ENCODE assay signal across 15 cellular contexts in the genomic region with DNA sequence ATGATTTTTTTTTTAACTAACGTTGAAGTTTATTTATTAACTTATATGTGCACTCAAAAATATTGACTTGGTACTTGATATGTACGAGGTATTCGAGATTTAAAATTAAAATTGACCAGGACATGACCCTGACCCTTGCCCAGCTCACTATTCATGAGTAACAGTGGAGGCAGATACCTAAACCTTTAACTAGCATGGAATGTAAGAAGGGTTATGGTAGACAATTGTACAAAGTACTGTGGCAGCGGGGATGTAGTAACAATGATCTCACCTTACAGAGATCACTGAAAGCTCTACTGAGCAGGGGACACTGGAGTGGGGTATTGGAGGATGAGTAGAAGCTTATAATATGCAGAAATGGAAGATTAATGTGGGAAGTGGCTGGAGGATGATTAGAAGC.
DNase-seq lines count a peak whose midpoint lies in the region; ATAC-seq and TF ChIP-seq lines count a peak whose summit lies in the region.
"Had no signal": no experiment of that assay in that cellular context is flagged by ENCODE, and none has a peak within 500 bp of the region (broad histone marks: within the 10 kb centered on the region; RNA-seq: fewer than 3 reads in every experiment).

No MANE protein-coding gene starts in this region.

- H3K36me3 Mint-ChIP-seq in activated CD4-positive, alpha-beta T cell treated with anti-CD3 and anti-CD28 coated beads, Interleukin-2, amount 10 ng/mL, durations not matched to agents 24 days and 14 days (ENCODE audit: low read depth), result no peaks in the 10 kb centered on the region
- H3K36me3 Mint-ChIP-seq in CD8-positive, alpha-beta T cell, result no peaks in the 10 kb centered on the region

- TF ChIP-seq POLR2A in body of pancreas (IDR thresholded peaks at IDR 0.05), result no peak

- H3K9me3 ChIP-seq in body of pancreas (no peaks in the 10 kb centered on the region), left lung (no peaks in the 10 kb centered on the region)
- H3K9me3 ChIP-seq in CD8-positive, alpha-beta T cell (ENCODE audit: low read length), result no peaks in the 10 kb centered on the region
- H3K9me3 ChIP-seq: SJCRH30 had no signal

- CTCF ChIA-PET in CD8-positive, alpha-beta T cell (lab: Charles Lee), result interaction anchor here (1.2 kb wide), 1 partner anchor 15 kb away, joined by 3 read pairs; no protein-coding TSS in a partner anchor

- H3K4me1 ChIP-seq in body of pancreas, result peaks cover 19% of the 10 kb centered on the region
- H3K4me1 ChIP-seq in left lung, result no peaks in the 10 kb centered on the region
- H3K4me1 ChIP-seq in CD8-positive, alpha-beta T cell (ENCODE audit: insufficient read depth, low read length), result no peaks in the 10 kb centered on the region
- H3K4me1 ChIP-seq: Caco-2, SJCRH30 had no signal

- peaks cover 34% of the 10 kb centered on the region for H3K27me3 Mint-ChIP-seq in activated CD4-positive, alpha-beta T cell treated with anti-CD3 and anti-CD28 coated beads, Interleukin-2, amount 10 ng/mL, durations not matched to agents 24 days and 14 days
- peaks cover 35% of the 10 kb centered on the region for H3K27me3 Mint-ChIP-seq in CD8-positive, alpha-beta T cell (ENCODE audit: low read depth)

- no peaks in the 10 kb centered on the region for H3K36me3 ChIP-seq in body of pancreas (replicated peaks in 1 of 2; ENCODE audit: insufficient read depth in 1 of 2, low read depth in 2 of 2)
- H3K36me3 ChIP-seq in left lung, result no peaks in the 10 kb centered on the region
- H3K36me3 ChIP-seq in CD8-positive, alpha-beta T cell (ENCODE audit: insufficient read depth, low read length), result no peaks in the 10 kb centered on the region
- H3K36me3 ChIP-seq: SJCRH30 had no signal

- 26 to 27% methylated on average over 4 of the region's 4 CpGs for WGBS in body of pancreas, 2 donors

- DNase-seq in DMS53 treated with DMSO at 0.1 percent for 48 hours (lab: John Stamatoyannopoulos, UW; ENCODE audit: unreplicated experiment) (peak; percentile 33), body of pancreas (no peak), left lung (no peak), SHP77 treated with DMSO at 0.1 percent for 48 hours (lab: John Stamatoyannopoulos, UW) (no peak)
- DNase-seq in activated CD4-positive, alpha-beta T cell treated with anti-CD3 and anti-CD28 coated beads, Interleukin-2, amount 10 ng/mL, durations not matched to agents 24 days and 14 days, result no peak
- no peak for DNase-seq in CD8-positive, alpha-beta T cell
- DNase-seq: Caco-2, NCI-H1092, NCI-H146, NCI-H2081, NCI-H69, RPMI8226, SJCRH30 had no signal

- no peaks in the 10 kb centered on the region for H3K4me1 Mint-ChIP-seq in activated CD4-positive, alpha-beta T cell treated with anti-CD3 and anti-CD28 coated beads, Interleukin-2, amount 10 ng/mL, durations not matched to agents 24 days and 14 days
- no peaks in the 10 kb centered on the region for H3K4me1 Mint-ChIP-seq in CD8-positive, alpha-beta T cell (ENCODE audit: low read depth)

- ATAC-seq in body of pancreas (peak; percentile 67), left lung (peak; percentile 33), GM19455 (IDR thresholded peaks at IDR 0.05; ENCODE audit: unreplicated experiment) (no peak)
- no peak for ATAC-seq in CD8-positive, alpha-beta T cell

- peak overlapping the region; percentile 92 for H3K27ac ChIP-seq in 22Rv1
- peak overlapping the region in 2 of 4 donors; percentile 59 to 61 for H3K27ac ChIP-seq in body of pancreas
- no peak overlapping the region for H3K27ac ChIP-seq in left lung
- H3K27ac ChIP-seq in CD8-positive, alpha-beta T cell (ENCODE audit: low read depth, low read length), result no peak overlapping the region
- H3K27ac ChIP-seq: SJCRH30 had no signal

- no peaks in the 10 kb centered on the region for H3K27me3 ChIP-seq in body of pancreas
- H3K27me3 ChIP-seq in left lung, result no peaks in the 10 kb centered on the region
- peaks cover 5% of the 10 kb centered on the region for H3K27me3 ChIP-seq in CD8-positive, alpha-beta T cell (ENCODE audit: insufficient read depth, low read length)
- H3K27me3 ChIP-seq: SJCRH30 had no signal

- H3K4me3 ChIP-seq in body of pancreas, result no peak overlapping the region
- H3K4me3 ChIP-seq in left lung, result no peak overlapping the region
- no peak overlapping the region for H3K4me3 ChIP-seq in CD8-positive, alpha-beta T cell (ENCODE audit: low read depth, low read length)
- H3K4me3 ChIP-seq: SJCRH30 had no signal

- intact Hi-C loops in body of pancreas (cut with DNase I), result no loop called here
- intact Hi-C loops in left lung (cut with DNase I), result no loop called here
- intact Hi-C loops in activated CD4-positive, alpha-beta T cell treated with anti-CD3 and anti-CD28 coated beads, Interleukin-2, amount 10 ng/mL, durations not matched to agents 24 days and 14 days (cut with micrococcal nuclease), result no loop called here
- intact Hi-C loops in CD8-positive, alpha-beta T cell (cut with DNase I, micrococcal nuclease), result no loop called here

- no peaks in the 10 kb centered on the region for H3K9me3 Mint-ChIP-seq in activated CD4-positive, alpha-beta T cell treated with anti-CD3 and anti-CD28 coated beads, Interleukin-2, amount 10 ng/mL, durations not matched to agents 24 days and 14 days
- no peaks in the 10 kb centered on the region for H3K9me3 Mint-ChIP-seq in CD8-positive, alpha-beta T cell

- no peak overlapping the region for H3K4me3 Mint-ChIP-seq in activated CD4-positive, alpha-beta T cell treated with anti-CD3 and anti-CD28 coated beads, Interleukin-2, amount 10 ng/mL, durations not matched to agents 24 days and 14 days
- no peak overlapping the region for H3K4me3 Mint-ChIP-seq in CD8-positive, alpha-beta T cell

- POLR2A ChIA-PET in CD8-positive, alpha-beta T cell (lab: Charles Lee), result no interaction called here

- TF ChIP-seq CTCF in 22Rv1 (IDR thresholded peaks at IDR 0.05) (no peak), body of pancreas (IDR thresholded peaks at IDR 0.05) (no peak), left lung (IDR thresholded peaks at IDR 0.05) (no peak)
- TF ChIP-seq CTCF in CD8-positive, alpha-beta T cell (IDR thresholded peaks at IDR 0.05), result no peak

- no peak overlapping the region for H3K27ac Mint-ChIP-seq in activated CD4-positive, alpha-beta T cell treated with anti-CD3 and anti-CD28 coated beads, Interleukin-2, amount 10 ng/mL, durations not matched to agents 24 days and 14 days
- H3K27ac Mint-ChIP-seq in CD8-positive, alpha-beta T cell, result no peak overlapping the region

Comparison
In these comparisons a context has a peak if more than half of its experiments do, and no peak if none do; other contexts are left out.
1. ATAC-seq: peak in body of pancreas (single experiment) and left lung (single experiment); none in CD8-positive, alpha-beta T cell (single experiment) and GM19455 (single experiment).